In the genomic region with DNA sequence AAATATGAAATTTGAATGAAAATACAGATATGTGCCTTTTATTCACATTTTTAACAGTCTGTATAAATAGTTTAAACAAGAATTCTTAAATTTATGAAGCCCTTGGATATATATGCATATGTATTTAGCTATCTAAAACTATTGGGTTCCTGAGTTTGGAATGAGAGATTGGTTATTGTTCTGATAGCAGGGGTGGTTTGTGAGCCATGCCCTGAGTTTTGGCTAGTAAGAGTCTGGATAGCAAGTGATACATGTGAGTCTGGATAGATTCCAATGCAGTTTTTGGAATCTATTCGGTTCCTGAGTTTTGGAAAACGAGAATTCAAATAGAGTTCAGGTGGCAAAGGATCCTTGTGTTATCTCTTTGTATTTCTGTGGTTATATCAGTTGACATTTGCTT, we compare ENCODE assay signal across 8 cellular contexts. TPM values are rescaled to one million over a fixed set of nuclear protein-coding genes. Genes with fewer than 3 reads are reported as not detected.
DNase-seq lines count a peak whose midpoint lies in the region; ATAC-seq and TF ChIP-seq lines count a peak whose summit lies in the region.

No MANE protein-coding gene starts in this region.

- H3K9me3 Mint-ChIP-seq in activated CD4-positive, alpha-beta T cell treated with anti-CD3 and anti-CD28 coated beads, Interleukin-2, amount 10 ng/mL, durations not matched to agents 7 days and 5 days: peaks cover 3% of the 10 kb centered on the region
- H3K9me3 Mint-ChIP-seq in stimulated activated effector memory CD8-positive, alpha-beta T cell treated with anti-CD3 and anti-CD28 coated beads, Interleukin-12 subunit alpha, Interleukin-12 subunit beta, amount 100 ng/mL, for 72 hours: no peaks in the 10 kb centered on the region

- POLR2A ChIA-PET in activated CD4-positive, alpha-beta T cell treated with anti-CD3 and anti-CD28 coated beads, Interleukin-2, amount 10 ng/mL, durations not matched to agents 7 days and 5 days (lab: Charles Lee): no interaction called here

- no peak overlapping the region for H3K27ac Mint-ChIP-seq in activated CD4-positive, alpha-beta T cell treated with anti-CD3 and anti-CD28 coated beads, Interleukin-2, amount 10 ng/mL, durations not matched to agents 7 days and 5 days
- no peak overlapping the region for H3K27ac Mint-ChIP-seq in stimulated activated effector memory CD8-positive, alpha-beta T cell treated with anti-CD3 and anti-CD28 coated beads, Interleukin-12 subunit alpha, Interleukin-12 subunit beta, amount 100 ng/mL, for 72 hours

- DNase-seq in activated CD4-positive, alpha-beta T cell treated with anti-CD3 and anti-CD28 coated beads, Interleukin-2, amount 10 ng/mL, durations not matched to agents 7 days and 5 days: no peak
- no peak for DNase-seq in activated CD4-positive, alpha-beta T cell treated with anti-CD3 and anti-CD28 coated beads, Interleukin-2, amount 50 U/mL, for 48 hours
- DNase-seq in foreskin fibroblast (peak in 1 of 2 donors; percentile 25), NOMO-1 treated with dmso at 0.1 percent for 144 hours (lab: John Stamatoyannopoulos, UW; ENCODE audit: unreplicated experiment) (no peak), HuH-7 (ENCODE audit: low spot score) (no peak)
- DNase-seq in stimulated activated effector memory CD8-positive, alpha-beta T cell treated with anti-CD3 and anti-CD28 coated beads, Interleukin-12 subunit alpha, Interleukin-12 subunit beta, amount 100 ng/mL, for 72 hours (ENCODE audit: low spot score in 2 of 2): no peak
- DNase-seq in stimulated activated CD4-positive, alpha-beta T cell treated with anti-CD3 and anti-CD28 coated beads, Interleukin-12 subunit alpha, Interleukin-12 subunit beta, amount 100 ng/mL, for 4 hours: no peak

- peak overlapping the region; percentile 79 for H3K4me3 Mint-ChIP-seq in activated CD4-positive, alpha-beta T cell treated with anti-CD3 and anti-CD28 coated beads, Interleukin-2, amount 10 ng/mL, durations not matched to agents 7 days and 5 days
- peak overlapping the region; percentile 89 for H3K4me3 Mint-ChIP-seq in stimulated activated effector memory CD8-positive, alpha-beta T cell treated with anti-CD3 and anti-CD28 coated beads, Interleukin-12 subunit alpha, Interleukin-12 subunit beta, amount 100 ng/mL, for 72 hours

- H3K27me3 Mint-ChIP-seq in activated CD4-positive, alpha-beta T cell treated with anti-CD3 and anti-CD28 coated beads, Interleukin-2, amount 10 ng/mL, durations not matched to agents 7 days and 5 days: no peaks in the 10 kb centered on the region

- ATAC-seq in stimulated activated effector memory CD8-positive, alpha-beta T cell treated with anti-CD3 and anti-CD28 coated beads, Interleukin-12 subunit alpha, Interleukin-12 subunit beta, amount 100 ng/mL, for 72 hours: no peak

- H3K36me3 Mint-ChIP-seq in activated CD4-positive, alpha-beta T cell treated with anti-CD3 and anti-CD28 coated beads, Interleukin-2, amount 10 ng/mL, durations not matched to agents 7 days and 5 days (ENCODE audit: low read depth): peaks cover 6% of the 10 kb centered on the region
- peaks cover 14% of the 10 kb centered on the region for H3K36me3 Mint-ChIP-seq in stimulated activated effector memory CD8-positive, alpha-beta T cell treated with anti-CD3 and anti-CD28 coated beads, Interleukin-12 subunit alpha, Interleukin-12 subunit beta, amount 100 ng/mL, for 72 hours

- peak overlapping the region; percentile 92 for H3K4me3 ChIP-seq in WI38 (ENCODE audit: low read depth, low read length)
- H3K4me3 ChIP-seq in foreskin fibroblast (ENCODE audit: low read depth in 1 of 2, low read length in 2 of 2): peak overlapping the region; percentile 65 to 76

- CTCF ChIA-PET in activated CD4-positive, alpha-beta T cell treated with anti-CD3 and anti-CD28 coated beads, Interleukin-2, amount 10 ng/mL, durations not matched to agents 7 days and 5 days (lab: Charles Lee): interaction anchor here (1.9 kb wide), 1 partner anchor 30 kb away, joined by 5 read pairs; no protein-coding TSS in a partner anchor

- H3K4me1 Mint-ChIP-seq in activated CD4-positive, alpha-beta T cell treated with anti-CD3 and anti-CD28 coated beads, Interleukin-2, amount 10 ng/mL, durations not matched to agents 7 days and 5 days: peaks cover 51% of the 10 kb centered on the region
- H3K4me1 Mint-ChIP-seq in stimulated activated effector memory CD8-positive, alpha-beta T cell treated with anti-CD3 and anti-CD28 coated beads, Interleukin-12 subunit alpha, Interleukin-12 subunit beta, amount 100 ng/mL, for 72 hours: peaks cover 47% of the 10 kb centered on the region

- TF ChIP-seq CTCF in WI38 (IDR thresholded peaks at IDR 0.05; ENCODE audit: low read depth, low read length): no peak
- TF ChIP-seq CTCF in foreskin fibroblast (IDR thresholded peaks at IDR 0.05; ENCODE audit: low read depth, low read length): no peak

RNA-seq across cellular contexts. Expression of gene MAN1A2, which starts 2.8 kb away (rescaled TPM):
- total RNA-seq in activated CD4-positive, alpha-beta T cell treated with anti-CD3 and anti-CD28 coated beads, Interleukin-2, amount 10 ng/mL, durations not matched to agents 7 days and 5 days: 10 to 100 TPM; 35.0 to 38.8 TPM
